In genomic region chr1:113040041-113040440, GRCh38 we compare ENCODE assay signal across 28 cellular contexts. TPM values are rescaled to one million over a fixed set of nuclear protein-coding genes. Genes with fewer than 3 reads are reported as not detected.
A peak's percentile ranks its signal among the peaks of the same experiment; 100 is the strongest.
DNase-seq lines count a peak whose midpoint lies in the region; ATAC-seq and TF ChIP-seq lines count a peak whose summit lies in the region.
"Had no signal": no experiment of that assay in that cellular context is flagged by ENCODE, and none has a peak within 500 bp of the region (broad histone marks: within the 10 kb centered on the region; RNA-seq: fewer than 3 reads in every experiment).

No MANE protein-coding gene starts in this region.

- no peak for ATAC-seq in GM23338
- ATAC-seq: activated naive CD4-positive, alpha-beta T cell treated with anti-CD3 and anti-CD28 coated beads, Interleukin-2, amount 50 U/mL, for 72 hours; heart right ventricle; left cardiac atrium had no signal

- H3K4me3 ChIP-seq in GM23338 (no peak overlapping the region), endodermal cell (ENCODE audit: low read length) (peak overlapping the region; percentile 59)
- H3K4me3 ChIP-seq: ascending aorta, dorsolateral prefrontal cortex, HAP-1, heart right ventricle had no signal

- no peaks in the 10 kb centered on the region for H3K9me3 ChIP-seq in endodermal cell (ENCODE audit: control insufficient read depth, low read length)
- H3K9me3 ChIP-seq: ascending aorta, HAP-1, heart right ventricle had no signal

- TF ChIP-seq CTCF in GM23338 (conservative IDR thresholded peaks at IDR 0.05; ENCODE audit: low read depth in 2 of 2) (no peak), endodermal cell (conservative IDR thresholded peaks at IDR 0.05) (no peak), nephron (IDR thresholded peaks at IDR 0.05; ENCODE audit: unreplicated experiment in 3 of 3) (no peak)

- H3K4me1 Mint-ChIP-seq in GM23338 (peaks cover 48% of the 10 kb centered on the region), endodermal cell (peaks cover 59% of the 10 kb centered on the region), nephron (peaks cover 33% of the 10 kb centered on the region)
- peaks cover 19% of the 10 kb centered on the region for H3K4me1 Mint-ChIP-seq in activated CD4-positive, alpha-beta T cell treated with anti-CD3 and anti-CD28 coated beads, Interleukin-2, amount 10 ng/mL, durations not matched to agents 24 days and 14 days

- H2AFZ ChIP-seq in GM23338 = no peak overlapping the region

- no peaks in the 10 kb centered on the region for H4K20me1 ChIP-seq in GM23338 (replicated peaks; ENCODE audit: insufficient read depth)

- WGBS in endodermal cell (ENCODE audit: insufficient coverage in 1 of 2, insufficient read length in 1 of 2), 2 experiments = 25 to 53% methylated on average over 2 of the region's 2 CpGs

- intact Hi-C loops in activated CD4-positive, alpha-beta T cell treated with anti-CD3 and anti-CD28 coated beads, Interleukin-2, amount 10 ng/mL, durations not matched to agents 24 days and 14 days (cut with micrococcal nuclease) = loop anchor here (10.0 kb wide), 1 partner anchor 235 kb away; no protein-coding TSS in a partner anchor

- H3F3A ChIP-seq in GM23338 (replicated peaks; ENCODE audit: low read depth) = peaks cover 20% of the 10 kb centered on the region

- no peak overlapping the region for H3K27ac Mint-ChIP-seq in GM23338
- peak overlapping the region; percentile 98 for H3K27ac Mint-ChIP-seq in endodermal cell
- peak overlapping the region; percentile 24 to 66 (median 29) for H3K27ac Mint-ChIP-seq in nephron
- H3K27ac Mint-ChIP-seq in activated CD4-positive, alpha-beta T cell treated with anti-CD3 and anti-CD28 coated beads, Interleukin-2, amount 10 ng/mL, durations not matched to agents 24 days and 14 days = no peak overlapping the region
- H3K27ac Mint-ChIP-seq: activated B cell treated with CpG ODN at 0.5 μM for 24 hours; activated naive CD4-positive, alpha-beta T cell treated with anti-CD3 and anti-CD28 coated beads, Interleukin-2, amount 50 U/mL, for 72 hours; activated T-helper 2 cell treated with anti-CD3 and anti-CD28 coated beads, Interferon-gamma antibody, Interleukin-2, Interleukin-4, amounts not matched to agents 10 μg/mL and 5 μg/mL and 100 μg/mL, durations not matched to agents 14 hours and 24 hours and 36 hours; naive B cell had no signal

- H3K27ac ChIP-seq in GM23338 (ENCODE audit: low read depth) = peak overlapping the region; percentile 99
- H3K27ac ChIP-seq in endodermal cell (ENCODE audit: low read depth, low read length) = no peak overlapping the region
- H3K27ac ChIP-seq: ascending aorta, heart right ventricle, HL-60 had no signal

- no peaks in the 10 kb centered on the region for H3K79me2 ChIP-seq in GM23338 (replicated peaks; ENCODE audit: insufficient read depth)

- no peak overlapping the region for H3K4me2 ChIP-seq in GM23338

- H3K9ac ChIP-seq in endodermal cell (ENCODE audit: extremely low read depth, low read length, poor library complexity, severe bottlenecking) = no peak overlapping the region

- H3K27me3 ChIP-seq in GM23338 (ENCODE audit: insufficient read depth) (no peaks in the 10 kb centered on the region), endodermal cell (ENCODE audit: control insufficient read depth, insufficient read depth, low read length, poor library complexity, severe bottlenecking) (no peaks in the 10 kb centered on the region)
- H3K27me3 ChIP-seq: ascending aorta, dorsolateral prefrontal cortex, heart right ventricle had no signal

- H3K27me3 Mint-ChIP-seq in GM23338 (ENCODE audit: insufficient read depth, low read depth, poor library complexity) (peaks cover 14% of the 10 kb centered on the region), endodermal cell (ENCODE audit: insufficient read depth) (peaks cover 2% of the 10 kb centered on the region), nephron (ENCODE audit: low read depth) (no peaks in the 10 kb centered on the region)
- H3K27me3 Mint-ChIP-seq in activated CD4-positive, alpha-beta T cell treated with anti-CD3 and anti-CD28 coated beads, Interleukin-2, amount 10 ng/mL, durations not matched to agents 24 days and 14 days = no peaks in the 10 kb centered on the region
- H3K27me3 Mint-ChIP-seq: central memory CD8-positive, alpha-beta T cell had no signal

- DNase-seq in GM23338 (ENCODE audit: low spot score) (no peak), SK-N-DZ (ENCODE audit: low spot score) (peak; percentile 75), endodermal cell (no peak), NCI-H187 (lab: John Stamatoyannopoulos, UW) (no peak), LoVo (ENCODE audit: low spot score) (no peak)
- no peak for DNase-seq in activated CD4-positive, alpha-beta T cell treated with anti-CD3 and anti-CD28 coated beads, Interleukin-2, amount 10 ng/mL, durations not matched to agents 24 days and 14 days
- DNase-seq: activated B cell treated with CpG ODN at 0.5 μM for 24 hours; activated CD4-positive, alpha-beta T cell treated with anti-CD3 and anti-CD28 coated beads, Interleukin-2, amount 50 U/mL, for 48 hours; activated CD8-positive, alpha-beta memory T cell treated with anti-CD3 and anti-CD28 coated beads, Interleukin-2, amount 50 U/mL, for 48 hours; C1 segment of cervical spinal cord; Calu3; dorsolateral prefrontal cortex; foreskin fibroblast; heart right ventricle; left cardiac atrium; mesenchymal stem cell; naive B cell; NCI-H1092 treated with DMSO at 0.1 percent for 48 hours; RPMI8226; stimulated activated CD4-positive, alpha-beta T cell treated with anti-CD3 and anti-CD28 coated beads, Interleukin-4, amount 100 ng/mL, for 1 hour; stimulated activated naive CD4-positive, alpha-beta T cell had no signal

- no peak overlapping the region for H3K4me3 Mint-ChIP-seq in GM23338
- H3K4me3 Mint-ChIP-seq in endodermal cell = peak overlapping the region; percentile 26
- no peak overlapping the region for H3K4me3 Mint-ChIP-seq in nephron
- H3K4me3 Mint-ChIP-seq in activated CD4-positive, alpha-beta T cell treated with anti-CD3 and anti-CD28 coated beads, Interleukin-2, amount 10 ng/mL, durations not matched to agents 24 days and 14 days = no peak overlapping the region
- H3K4me3 Mint-ChIP-seq: activated B cell treated with CpG ODN at 0.5 μM for 24 hours; central memory CD8-positive, alpha-beta T cell; naive B cell had no signal

- no peaks in the 10 kb centered on the region for H3K36me3 ChIP-seq in GM23338 (ENCODE audit: insufficient read depth)
- H3K36me3 ChIP-seq in endodermal cell (ENCODE audit: control insufficient read depth, insufficient read depth, low read length) = no peaks in the 10 kb centered on the region
- H3K36me3 ChIP-seq: ascending aorta, HAP-1, heart right ventricle had no signal

- H3K4me1 ChIP-seq in GM23338 (ENCODE audit: insufficient read depth) (peaks cover 32% of the 10 kb centered on the region), endodermal cell (ENCODE audit: control insufficient read depth, insufficient read depth, low read length) (peaks cover 16% of the 10 kb centered on the region)

- H3K9me3 Mint-ChIP-seq in GM23338 (no peaks in the 10 kb centered on the region), endodermal cell (no peaks in the 10 kb centered on the region), nephron (no peaks in the 10 kb centered on the region)
- H3K9me3 Mint-ChIP-seq in activated CD4-positive, alpha-beta T cell treated with anti-CD3 and anti-CD28 coated beads, Interleukin-2, amount 10 ng/mL, durations not matched to agents 24 days and 14 days = no peaks in the 10 kb centered on the region
- H3K9me3 Mint-ChIP-seq: activated B cell treated with CpG ODN at 0.5 μM for 24 hours; activated naive CD4-positive, alpha-beta T cell treated with anti-CD3 and anti-CD28 coated beads, Interleukin-2, amount 50 U/mL, for 72 hours; activated T-helper 2 cell treated with anti-CD3 and anti-CD28 coated beads, Interferon-gamma antibody, Interleukin-2, Interleukin-4, amounts not matched to agents 10 μg/mL and 5 μg/mL and 100 μg/mL, durations not matched to agents 14 hours and 24 hours and 36 hours; central memory CD8-positive, alpha-beta T cell; naive B cell had no signal

- H3K9me2 ChIP-seq in GM23338 (ENCODE audit: insufficient read depth) = no peaks in the 10 kb centered on the region; the same call in 1 of the 2 replicates

- H3K36me3 Mint-ChIP-seq in GM23338 (ENCODE audit: low read depth) (peaks cover 2% of the 10 kb centered on the region; the same call in 1 of the 3 replicates), endodermal cell (ENCODE audit: low read depth) (no peaks in the 10 kb centered on the region), nephron (ENCODE audit: low read depth) (no peaks in the 10 kb centered on the region)
- H3K36me3 Mint-ChIP-seq in activated CD4-positive, alpha-beta T cell treated with anti-CD3 and anti-CD28 coated beads, Interleukin-2, amount 10 ng/mL, durations not matched to agents 24 days and 14 days (ENCODE audit: low read depth) = no peaks in the 10 kb centered on the region
- H3K36me3 Mint-ChIP-seq: activated naive CD4-positive, alpha-beta T cell treated with anti-CD3 and anti-CD28 coated beads, Interleukin-2, amount 50 U/mL, for 72 hours; naive B cell had no signal

TF ChIP-seq in GM23338, 12 proteins besides CTCF, POLR2A, EP300 and RAD21 (continues in another document):
- TF ChIP-seq JUNB (IDR thresholded peaks at IDR 0.05; ENCODE audit: unreplicated experiment) = no peak

RNA-seq across cellular contexts. Expression of gene LRIG2, which starts 33.0 kb away (rescaled TPM):
- total RNA-seq in GM23338 (2014; rRNA removed; shearing (Covaris generic)) = 40.4 and 41.8 TPM in 2 replicates
- 7.7 and 10.0 TPM in 2 replicates for polyA plus RNA-seq in GM23338 (2016; fragmentation: Nextera tagmentation; extraction: Ambion mirVana)
- polyA plus RNA-seq in SK-N-DZ (2014; cell fraction: cytosol; rRNA removed) = 6.5 and 6.7 TPM in 2 replicates
- polyA plus RNA-seq in SK-N-DZ (2014; cell fraction: nucleus; rRNA removed) = 14.6 and 14.9 TPM in 2 replicates
- total RNA-seq in endodermal cell = 10 to 100 TPM; 21.2 to 23.0 TPM
- polyA plus RNA-seq in endodermal cell (2013, experiment 1 of 2) = 12.9 TPM
- 12.8 TPM for polyA plus RNA-seq in endodermal cell (2013, experiment 2 of 2)
- 11.8 and 12.7 TPM in 2 replicates for total RNA-seq in activated CD4-positive, alpha-beta T cell treated with anti-CD3 and anti-CD28 coated beads, Interleukin-2, amount 10 ng/mL, durations not matched to agents 24 days and 14 days

Comparison
In these comparisons a context has a peak if more than half of its experiments do, and no peak if none do; other contexts are left out.
1. H3K27ac Mint-ChIP-seq: peak in endodermal cell (single experiment) and nephron (3 of 3); none in GM23338 (single experiment) and activated CD4-positive, alpha-beta T cell treated with anti-CD3 and anti-CD28 coated beads, Interleukin-2, amount 10 ng/mL, durations not matched to agents 24 days and 14 days (single experiment).